22 cellular contexts compared by ENCODE assay signal in the genomic region with DNA sequence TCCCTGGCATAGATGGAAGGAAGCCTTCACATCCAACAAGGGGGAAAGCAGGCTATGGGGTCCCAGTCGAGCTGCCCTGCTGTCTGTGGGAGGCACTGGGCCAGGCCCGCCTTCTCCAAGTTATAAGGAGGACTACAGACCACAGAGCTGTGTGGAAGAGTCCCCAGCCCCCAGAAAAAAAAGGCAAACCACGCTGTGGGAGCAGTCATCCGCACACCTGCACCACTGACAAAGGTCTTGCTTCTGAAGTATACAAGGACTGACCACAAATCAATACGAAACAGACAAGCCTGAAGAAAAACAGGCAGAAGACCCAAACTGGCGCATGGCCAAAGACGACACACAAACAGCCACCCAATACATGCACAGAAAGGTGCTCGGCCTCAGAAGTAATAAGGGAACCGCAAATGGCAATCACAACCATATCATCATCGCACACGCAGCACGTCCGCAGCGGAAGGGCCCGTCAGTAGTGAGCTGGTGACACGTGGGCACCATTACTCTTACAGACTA.
DNase-seq lines count a peak whose midpoint lies in the region; ATAC-seq and TF ChIP-seq lines count a peak whose summit lies in the region.
"Had no signal": no experiment of that assay in that cellular context is flagged by ENCODE, and none has a peak within 500 bp of the region (broad histone marks: within the 10 kb centered on the region; RNA-seq: fewer than 3 reads in every experiment).

No MANE protein-coding gene starts in this region.

- H3K4me1 ChIP-seq in KMS-11 (ENCODE audit: low read depth, poor library complexity, severe bottlenecking) (peaks cover 49% of the 10 kb centered on the region), osteoblast (ENCODE audit: insufficient read depth, low read length) (no peaks in the 10 kb centered on the region)

- H3K27me3 ChIP-seq in KMS-11 (ENCODE audit: insufficient read depth, low read depth): no peaks in the 10 kb centered on the region
- peaks cover 3% of the 10 kb centered on the region for H3K27me3 ChIP-seq in osteoblast (ENCODE audit: insufficient read depth, low read length)
- H3K27me3 ChIP-seq: BLaER1, MG63, SJSA1 had no signal

- DNase-seq in NCI-H2029 treated with DMSO at 0.1 percent for 48 hours (lab: John Stamatoyannopoulos, UW) (peak; percentile 59), NCI-H510A treated with DMSO at 0.1 percent for 48 hours (lab: John Stamatoyannopoulos, UW) (peak; percentile 34), osteoblast (ENCODE audit: insufficient read length, low spot score, missing footprints) (peak; percentile 18), medulla oblongata (ENCODE audit: extremely low spot score) (no peak)
- DNase-seq in stimulated activated CD4-positive, alpha-beta T cell treated with anti-CD3 and anti-CD28 coated beads, Interleukin-2, amount 100 ng/mL, for 48 hours: no peak
- DNase-seq: CD4-positive, alpha-beta T cell; DMS153; HCEC 1CT; IMR-90; MG63; NCI-H1048; NCI-H1417 treated with DMSO at 0.1 percent for 48 hours; NCI-H2081 treated with DMSO at 0.1 percent for 48 hours; NCI-H226; NCI-H526 treated with DMSO at 0.1 percent for 48 hours; T-helper 1 cell had no signal

- ATAC-seq in esophagus mucosa: no peak
- ATAC-seq: GM23338, Right ventricle myocardium inferior had no signal

- H3K9ac ChIP-seq in KMS-11: peak overlapping the region; percentile 47; the same call in 1 of the 2 replicates
- H3K9ac ChIP-seq: BLaER1 had no signal

- no peak for TF ChIP-seq CTCF in KMS-11 (conservative IDR thresholded peaks at IDR 0.05; ENCODE audit: low read depth, low read length)
- no peak for TF ChIP-seq CTCF in osteoblast (IDR thresholded peaks at IDR 0.05; ENCODE audit: extremely low read depth, low read depth, low read length)

- H2AFZ ChIP-seq in KMS-11 (ENCODE audit: low read depth) (peak overlapping the region; percentile 56; the same call in 1 of the 2 replicates), osteoblast (ENCODE audit: low read length) (no peak overlapping the region)
- H2AFZ ChIP-seq: GM23338 had no signal

- H3K36me3 ChIP-seq in KMS-11 (ENCODE audit: insufficient read depth) (no peaks in the 10 kb centered on the region), osteoblast (ENCODE audit: insufficient read depth, low read length) (no peaks in the 10 kb centered on the region)
- H3K36me3 ChIP-seq: BLaER1, MG63 had no signal

- no peaks in the 10 kb centered on the region for H3K79me2 ChIP-seq in KMS-11 (ENCODE audit: insufficient read depth, low read depth)
- H3K79me2 ChIP-seq in osteoblast (ENCODE audit: insufficient read depth, low read length): no peaks in the 10 kb centered on the region

- H3K4me3 ChIP-seq in KMS-11 (IDR thresholded peaks at IDR 0.05; ENCODE audit: insufficient read depth, low read depth, low read length): no peak overlapping the region
- H3K4me3 ChIP-seq in osteoblast (ENCODE audit: insufficient read depth, low read length): no peak overlapping the region
- H3K4me3 ChIP-seq: BLaER1, GM23338, MG63, SJSA1 had no signal

- H3K4me2 ChIP-seq in KMS-11 (peak overlapping the region; percentile 83), osteoblast (ENCODE audit: insufficient read depth, low read length) (no peak overlapping the region)
- H3K4me2 ChIP-seq: BLaER1, GM23338 had no signal

- peak overlapping the region; percentile 72 for H3K27ac ChIP-seq in KMS-11
- no peak overlapping the region for H3K27ac ChIP-seq in osteoblast (ENCODE audit: low read depth, low read length)
- H3K27ac ChIP-seq: BLaER1, SJSA1 had no signal

- H4K20me1 ChIP-seq in KMS-11 (ENCODE audit: insufficient read depth) (no peaks in the 10 kb centered on the region), osteoblast (ENCODE audit: insufficient read depth, low read length) (no peaks in the 10 kb centered on the region)
- H4K20me1 ChIP-seq: BLaER1 had no signal

- H3K9me3 ChIP-seq in osteoblast (ENCODE audit: low read depth, low read length): no peaks in the 10 kb centered on the region
- H3K9me3 ChIP-seq: BLaER1, MG63 had no signal

Comparison
In these comparisons a context has a peak if more than half of its experiments do, and no peak if none do; other contexts are left out.
1. DNase-seq: peak in NCI-H2029 treated with DMSO at 0.1 percent for 48 hours (single experiment), NCI-H510A treated with DMSO at 0.1 percent for 48 hours (single experiment) and osteoblast (single experiment); none in stimulated activated CD4-positive, alpha-beta T cell treated with anti-CD3 and anti-CD28 coated beads, Interleukin-2, amount 100 ng/mL, for 48 hours (0 of 2) and medulla oblongata (single experiment).